18 cellular contexts compared by ENCODE assay signal in the genomic region with DNA sequence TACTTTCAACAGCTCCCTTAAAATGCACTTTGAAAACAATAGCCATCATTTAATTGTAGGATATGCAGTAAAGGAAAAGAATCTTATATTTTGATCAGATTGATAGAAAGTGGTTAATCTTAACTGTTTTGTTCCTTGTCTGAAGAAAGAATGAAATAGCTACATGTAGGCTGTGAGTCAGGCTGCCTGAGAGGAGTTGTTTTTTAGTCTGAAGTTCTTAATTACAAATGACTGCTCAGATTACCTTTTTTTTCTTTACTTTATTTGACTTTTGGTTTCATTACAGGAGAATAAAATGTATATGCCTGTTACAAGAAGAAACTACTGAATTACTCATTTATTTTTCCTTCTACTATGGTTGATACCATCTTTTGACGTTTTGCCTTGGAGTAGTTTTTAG.
"Had no signal": no experiment of that assay in that cellular context is flagged by ENCODE, and none has a peak within 500 bp of the region (broad histone marks: within the 10 kb centered on the region; RNA-seq: fewer than 3 reads in every experiment).

No MANE protein-coding gene starts in this region.

- H3K4me3 Mint-ChIP-seq: activated B cell treated with CpG ODN at 0.5 μM for 24 hours; mesothelial cell of epicardium; nephron progenitor cell; T-helper 1 cell treated with Interleukin-12 subunit alpha and Interleukin-12 subunit beta and Interleukin-4 antibody, amounts not matched to agents 30 μg/mL and 1 μg/mL, for 36 hours had no signal

- H3K27me3 ChIP-seq: adrenal gland, dorsolateral prefrontal cortex, suprapubic skin had no signal

- H3K4me3 ChIP-seq: adrenal gland, dorsolateral prefrontal cortex, lung, suprapubic skin had no signal

- H3K27ac Mint-ChIP-seq: activated B cell treated with CpG ODN at 0.5 μM for 24 hours; mesothelial cell of epicardium; nephron progenitor cell; T-helper 1 cell treated with Interleukin-12 subunit alpha and Interleukin-12 subunit beta and Interleukin-4 antibody, amounts not matched to agents 30 μg/mL and 1 μg/mL, for 36 hours had no signal

- DNase-seq: activated B cell treated with CpG ODN at 0.5 μM for 24 hours; activated CD4-positive, alpha-beta T cell treated with anti-CD3 and anti-CD28 coated beads, Interleukin-2, amount 50 U/mL, for 48 hours; activated CD8-positive, alpha-beta memory T cell treated with anti-CD3 and anti-CD28 coated beads, Interleukin-2, amount 50 U/mL, for 4 hours; activated effector memory CD4-positive, alpha-beta T cell treated with anti-CD3 and anti-CD28 coated beads, Interleukin-2, amount 50 U/mL, for 16 hours; adrenal gland; dorsolateral prefrontal cortex; erythroblast; islet precursor cell; nephron progenitor cell; occipital lobe; SHP77 treated with DMSO at 0.1 percent for 48 hours; stimulated activated CD4-positive, alpha-beta T cell treated with anti-CD3 and anti-CD28 coated beads, Interleukin-4, amount 100 ng/mL, for 24 hours; stimulated activated naive CD4-positive, alpha-beta T cell treated with Interleukin-2 at 50 U/mL for 16 hours; trophoblast cell had no signal

- H3K9me3 Mint-ChIP-seq: activated B cell treated with CpG ODN at 0.5 μM for 24 hours; mesothelial cell of epicardium; nephron progenitor cell; T-helper 1 cell treated with Interleukin-12 subunit alpha and Interleukin-12 subunit beta and Interleukin-4 antibody, amounts not matched to agents 30 μg/mL and 1 μg/mL, for 36 hours had no signal

- H3K27ac ChIP-seq: adrenal gland, dorsolateral prefrontal cortex, suprapubic skin had no signal

- H3K9me3 ChIP-seq: adrenal gland, suprapubic skin had no signal

- H3K4me1 Mint-ChIP-seq: activated B cell treated with CpG ODN at 0.5 μM for 24 hours, nephron progenitor cell had no signal

- H3K27me3 Mint-ChIP-seq: activated B cell treated with CpG ODN at 0.5 μM for 24 hours had no signal

- H3K4me1 ChIP-seq: suprapubic skin had no signal
